ENCODE assay signal across 1 cellular context in the genomic region with DNA sequence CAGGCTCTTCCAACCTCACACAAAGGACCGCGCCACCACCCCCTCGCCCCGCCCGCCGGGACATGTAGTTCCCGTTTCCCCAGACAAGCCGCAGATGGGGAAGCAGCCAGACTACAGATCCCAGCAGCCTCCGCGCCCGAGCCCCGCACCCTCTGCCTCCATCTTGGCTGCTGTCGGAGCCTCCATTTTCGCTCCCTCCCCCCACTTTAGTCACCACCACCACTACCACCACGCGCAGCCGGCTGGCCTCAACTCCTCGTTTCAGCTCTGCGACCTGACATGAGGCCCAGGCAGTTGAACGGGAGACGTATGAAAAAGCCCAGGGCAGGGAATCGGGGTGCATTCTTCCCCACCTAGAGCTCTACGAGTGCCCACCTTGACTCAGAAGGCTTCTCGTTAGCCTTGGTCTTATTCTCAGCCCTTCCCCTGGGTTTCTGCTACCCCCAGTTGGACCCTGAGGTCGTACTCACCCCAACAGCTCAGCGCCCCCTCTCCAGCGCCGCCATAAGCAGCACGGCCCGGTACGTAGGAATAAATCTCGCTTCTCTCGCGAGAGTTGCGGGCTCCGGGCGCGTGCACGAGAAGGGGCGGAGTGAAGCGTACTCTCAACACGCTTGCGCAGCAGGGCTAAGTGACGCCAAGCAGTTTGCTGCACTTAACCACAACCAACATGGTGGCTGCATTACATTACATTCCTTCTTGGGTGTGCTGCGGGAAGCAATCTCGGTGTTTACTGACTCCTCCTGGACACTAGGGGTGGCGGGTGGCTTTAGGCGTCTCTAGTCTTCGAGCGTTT.
TF ChIP-seq lines count a peak whose summit lies in the region.

A gene (minus strand): TSS at position 530 of the 796 bp plus-strand sequence. CDS start 18,094 bp downstream, outside the sequence.

TF ChIP-seq in K562, 482 proteins besides CTCF, POLR2A, EP300 and RAD21 (continued from another document and continues in another):
- TF ChIP-seq FOXK1 (CRISPR knock-in tag; IDR thresholded peaks at IDR 0.05; ENCODE audit: borderline replicate concordance) (peak; percentile 43; the same call in 1 of the 2 replicates), KDM2B (CRISPR knock-in tag; IDR thresholded peaks at IDR 0.05) (no peak), YY1 (IDR thresholded peaks at IDR 0.05; ENCODE audit: borderline replicate concordance in 1 of 3, control insufficient read depth in 1 of 3, extremely low read depth in 1 of 3, insufficient read depth in 3 of 3, insufficient read length in 1 of 3, insufficient replicate concordance in 2 of 3, low read depth in 1 of 3, low read length in 2 of 3) (peak; percentile 91 to 98 (median 97)), ZNF79 (CRISPR knock-in tag; IDR thresholded peaks at IDR 0.05; ENCODE audit: low read depth) (no peak), TCF3 (CRISPR knock-in tag; IDR thresholded peaks at IDR 0.05) (0 out of 2 replicates have a peak, but pooled peaks have one; percentile 10), ETS2 (tag; IDR thresholded peaks at IDR 0.05; ENCODE audit: borderline replicate concordance, poor library complexity, severe bottlenecking) (no peak), TARDBP (IDR thresholded peaks at IDR 0.05) (peak; percentile 62; the same call in 1 of the 2 replicates), ZC3H11A (IDR thresholded peaks at IDR 0.05; ENCODE audit: low read depth, low read length) (peak; percentile 81; the same call in 1 of the 2 replicates), SMAD3 (CRISPR knock-in tag; conservative IDR thresholded peaks at IDR 0.05) (no peak; the same call in 1 of the 2 replicates), NCOA2 (IDR thresholded peaks at IDR 0.05; ENCODE audit: partially characterized antibody in 2 of 2) (no peak), ZNF184 (CRISPR knock-in tag; IDR thresholded peaks at IDR 0.05) (no peak), NFIC (IDR thresholded peaks at IDR 0.05) (peak; percentile 46), SIN3A (IDR thresholded peaks at IDR 0.05; ENCODE audit: borderline replicate concordance in 2 of 2, control insufficient read depth in 1 of 2, low read depth in 2 of 2, low read length in 2 of 2) (peak; percentile 60 to 75; a peak in 3 of 4 replicates), ASH1L (IDR thresholded peaks at IDR 0.05; ENCODE audit: borderline replicate concordance, low read depth, partially characterized antibody) (peak; percentile 27), RFX5 (IDR thresholded peaks at IDR 0.05; ENCODE audit: low read depth, low read length) (no peak)
- TF ChIP-seq, protein P1, sequence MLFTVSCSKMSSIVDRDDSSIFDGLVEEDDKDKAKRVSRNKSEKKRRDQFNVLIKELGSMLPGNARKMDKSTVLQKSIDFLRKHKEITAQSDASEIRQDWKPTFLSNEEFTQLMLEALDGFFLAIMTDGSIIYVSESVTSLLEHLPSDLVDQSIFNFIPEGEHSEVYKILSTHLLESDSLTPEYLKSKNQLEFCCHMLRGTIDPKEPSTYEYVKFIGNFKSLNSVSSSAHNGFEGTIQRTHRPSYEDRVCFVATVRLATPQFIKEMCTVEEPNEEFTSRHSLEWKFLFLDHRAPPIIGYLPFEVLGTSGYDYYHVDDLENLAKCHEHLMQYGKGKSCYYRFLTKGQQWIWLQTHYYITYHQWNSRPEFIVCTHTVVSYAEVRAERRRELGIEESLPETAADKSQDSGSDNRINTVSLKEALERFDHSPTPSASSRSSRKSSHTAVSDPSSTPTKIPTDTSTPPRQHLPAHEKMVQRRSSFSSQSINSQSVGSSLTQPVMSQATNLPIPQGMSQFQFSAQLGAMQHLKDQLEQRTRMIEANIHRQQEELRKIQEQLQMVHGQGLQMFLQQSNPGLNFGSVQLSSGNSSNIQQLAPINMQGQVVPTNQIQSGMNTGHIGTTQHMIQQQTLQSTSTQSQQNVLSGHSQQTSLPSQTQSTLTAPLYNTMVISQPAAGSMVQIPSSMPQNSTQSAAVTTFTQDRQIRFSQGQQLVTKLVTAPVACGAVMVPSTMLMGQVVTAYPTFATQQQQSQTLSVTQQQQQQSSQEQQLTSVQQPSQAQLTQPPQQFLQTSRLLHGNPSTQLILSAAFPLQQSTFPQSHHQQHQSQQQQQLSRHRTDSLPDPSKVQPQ (CRISPR knock-in tag; IDR thresholded peaks at IDR 0.05; ENCODE audit: borderline replicate concordance) = no peak; the same call in 1 of the 2 replicates
- TF ChIP-seq, protein P2, sequence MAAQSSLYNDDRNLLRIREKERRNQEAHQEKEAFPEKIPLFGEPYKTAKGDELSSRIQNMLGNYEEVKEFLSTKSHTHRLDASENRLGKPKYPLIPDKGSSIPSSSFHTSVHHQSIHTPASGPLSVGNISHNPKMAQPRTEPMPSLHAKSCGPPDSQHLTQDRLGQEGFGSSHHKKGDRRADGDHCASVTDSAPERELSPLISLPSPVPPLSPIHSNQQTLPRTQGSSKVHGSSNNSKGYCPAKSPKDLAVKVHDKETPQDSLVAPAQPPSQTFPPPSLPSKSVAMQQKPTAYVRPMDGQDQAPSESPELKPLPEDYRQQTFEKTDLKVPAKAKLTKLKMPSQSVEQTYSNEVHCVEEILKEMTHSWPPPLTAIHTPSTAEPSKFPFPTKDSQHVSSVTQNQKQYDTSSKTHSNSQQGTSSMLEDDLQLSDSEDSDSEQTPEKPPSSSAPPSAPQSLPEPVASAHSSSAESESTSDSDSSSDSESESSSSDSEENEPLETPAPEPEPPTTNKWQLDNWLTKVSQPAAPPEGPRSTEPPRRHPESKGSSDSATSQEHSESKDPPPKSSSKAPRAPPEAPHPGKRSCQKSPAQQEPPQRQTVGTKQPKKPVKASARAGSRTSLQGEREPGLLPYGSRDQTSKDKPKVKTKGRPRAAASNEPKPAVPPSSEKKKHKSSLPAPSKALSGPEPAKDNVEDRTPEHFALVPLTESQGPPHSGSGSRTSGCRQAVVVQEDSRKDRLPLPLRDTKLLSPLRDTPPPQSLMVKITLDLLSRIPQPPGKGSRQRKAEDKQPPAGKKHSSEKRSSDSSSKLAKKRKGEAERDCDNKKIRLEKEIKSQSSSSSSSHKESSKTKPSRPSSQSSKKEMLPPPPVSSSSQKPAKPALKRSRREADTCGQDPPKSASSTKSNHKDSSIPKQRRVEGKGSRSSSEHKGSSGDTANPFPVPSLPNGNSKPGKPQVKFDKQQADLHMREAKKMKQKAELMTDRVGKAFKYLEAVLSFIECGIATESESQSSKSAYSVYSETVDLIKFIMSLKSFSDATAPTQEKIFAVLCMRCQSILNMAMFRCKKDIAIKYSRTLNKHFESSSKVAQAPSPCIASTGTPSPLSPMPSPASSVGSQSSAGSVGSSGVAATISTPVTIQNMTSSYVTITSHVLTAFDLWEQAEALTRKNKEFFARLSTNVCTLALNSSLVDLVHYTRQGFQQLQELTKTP (IDR thresholded peaks at IDR 0.05; ENCODE audit: low read depth in 1 of 2, partially characterized antibody in 2 of 2) = peak; percentile 79 to 97
- TF ChIP-seq, protein P3, sequence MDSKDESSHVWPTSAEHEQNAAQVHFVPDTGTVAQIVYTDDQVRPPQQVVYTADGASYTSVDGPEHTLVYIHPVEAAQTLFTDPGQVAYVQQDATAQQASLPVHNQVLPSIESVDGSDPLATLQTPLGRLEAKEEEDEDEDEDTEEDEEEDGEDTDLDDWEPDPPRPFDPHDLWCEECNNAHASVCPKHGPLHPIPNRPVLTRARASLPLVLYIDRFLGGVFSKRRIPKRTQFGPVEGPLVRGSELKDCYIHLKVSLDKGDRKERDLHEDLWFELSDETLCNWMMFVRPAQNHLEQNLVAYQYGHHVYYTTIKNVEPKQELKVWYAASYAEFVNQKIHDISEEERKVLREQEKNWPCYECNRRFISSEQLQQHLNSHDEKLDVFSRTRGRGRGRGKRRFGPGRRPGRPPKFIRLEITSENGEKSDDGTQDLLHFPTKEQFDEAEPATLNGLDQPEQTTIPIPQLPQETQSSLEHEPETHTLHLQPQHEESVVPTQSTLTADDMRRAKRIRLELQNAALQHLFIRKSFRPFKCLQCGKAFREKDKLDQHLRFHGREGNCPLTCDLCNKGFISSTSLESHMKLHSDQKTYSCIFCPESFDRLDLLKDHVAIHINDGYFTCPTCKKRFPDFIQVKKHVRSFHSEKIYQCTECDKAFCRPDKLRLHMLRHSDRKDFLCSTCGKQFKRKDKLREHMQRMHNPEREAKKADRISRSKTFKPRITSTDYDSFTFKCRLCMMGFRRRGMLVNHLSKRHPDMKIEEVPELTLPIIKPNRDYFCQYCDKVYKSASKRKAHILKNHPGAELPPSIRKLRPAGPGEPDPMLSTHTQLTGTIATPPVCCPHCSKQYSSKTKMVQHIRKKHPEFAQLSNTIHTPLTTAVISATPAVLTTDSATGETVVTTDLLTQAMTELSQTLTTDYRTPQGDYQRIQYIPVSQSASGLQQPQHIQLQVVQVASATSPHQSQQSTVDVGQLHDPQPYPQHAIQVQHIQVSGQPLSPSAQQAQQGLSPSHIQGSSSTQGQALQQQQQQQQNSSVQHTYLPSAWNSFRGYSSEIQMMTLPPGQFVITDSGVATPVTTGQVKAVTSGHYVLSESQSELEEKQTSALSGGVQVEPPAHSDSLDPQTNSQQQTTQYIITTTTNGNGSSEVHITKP (IDR thresholded peaks at IDR 0.05; ENCODE audit: partially characterized antibody) = peak; percentile 53
- TF ChIP-seq, protein P4, sequence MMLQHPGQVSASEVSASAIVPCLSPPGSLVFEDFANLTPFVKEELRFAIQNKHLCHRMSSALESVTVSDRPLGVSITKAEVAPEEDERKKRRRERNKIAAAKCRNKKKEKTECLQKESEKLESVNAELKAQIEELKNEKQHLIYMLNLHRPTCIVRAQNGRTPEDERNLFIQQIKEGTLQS (IDR thresholded peaks at IDR 0.05) = no peak
- TF ChIP-seq, protein P4 (CRISPR knock-in tag; conservative IDR thresholded peaks at IDR 0.05) = peak; percentile 85; the same call in 1 of the 2 replicates
- TF ChIP-seq, protein P5, sequence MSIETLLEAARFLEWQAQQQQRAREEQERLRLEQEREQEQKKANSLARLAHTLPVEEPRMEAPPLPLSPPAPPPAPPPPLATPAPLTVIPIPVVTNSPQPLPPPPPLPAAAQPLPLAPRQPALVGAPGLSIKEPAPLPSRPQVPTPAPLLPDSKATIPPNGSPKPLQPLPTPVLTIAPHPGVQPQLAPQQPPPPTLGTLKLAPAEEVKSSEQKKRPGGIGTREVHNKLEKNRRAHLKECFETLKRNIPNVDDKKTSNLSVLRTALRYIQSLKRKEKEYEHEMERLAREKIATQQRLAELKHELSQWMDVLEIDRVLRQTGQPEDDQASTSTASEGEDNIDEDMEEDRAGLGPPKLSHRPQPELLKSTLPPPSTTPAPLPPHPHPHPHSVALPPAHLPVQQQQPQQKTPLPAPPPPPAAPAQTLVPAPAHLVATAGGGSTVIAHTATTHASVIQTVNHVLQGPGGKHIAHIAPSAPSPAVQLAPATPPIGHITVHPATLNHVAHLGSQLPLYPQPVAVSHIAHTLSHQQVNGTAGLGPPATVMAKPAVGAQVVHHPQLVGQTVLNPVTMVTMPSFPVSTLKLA (conservative IDR thresholded peaks at IDR 0.05) = peak; percentile 74 to 89
